In the genomic region with DNA sequence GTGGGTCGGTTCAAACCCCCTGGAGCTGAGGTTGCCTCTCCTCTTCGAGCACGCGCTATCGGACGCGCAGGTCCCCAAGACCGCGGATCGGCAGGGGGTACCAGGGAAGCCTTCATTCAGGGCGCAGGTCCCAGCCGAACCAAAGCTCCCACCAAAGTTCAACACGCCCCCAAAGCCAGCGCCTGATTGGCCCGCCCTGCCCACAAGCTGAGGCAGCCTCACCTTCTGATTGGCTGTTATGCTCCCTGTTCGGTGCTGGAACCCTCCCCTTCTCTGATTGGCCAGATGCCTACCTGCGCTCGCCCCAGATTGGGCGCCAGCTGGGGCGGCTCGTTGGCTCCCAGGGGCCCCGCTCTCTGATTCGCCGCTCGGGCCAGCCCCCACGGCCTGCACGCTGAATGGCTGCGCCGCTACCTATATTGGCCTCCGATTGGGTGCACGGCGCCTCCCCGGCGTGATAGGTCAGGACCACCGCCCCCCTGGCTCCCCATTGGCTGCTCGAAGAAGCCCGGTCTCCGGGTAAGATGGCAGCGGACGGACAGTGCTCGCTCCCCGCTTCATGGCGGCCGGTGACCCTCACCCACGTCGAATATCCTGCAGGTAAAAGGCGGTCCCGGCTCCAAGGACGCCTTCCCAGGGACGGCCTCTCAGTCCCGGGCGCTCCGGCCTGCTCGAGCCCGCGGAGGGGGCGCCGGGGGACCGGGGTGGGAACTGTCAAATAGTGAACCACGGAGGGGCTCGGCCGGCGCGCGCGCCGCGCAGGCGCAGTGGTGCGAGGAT, we compare ENCODE assay signal across 1 cellular context.
TF ChIP-seq lines count a peak whose summit lies in the region.

A gene with protein sequence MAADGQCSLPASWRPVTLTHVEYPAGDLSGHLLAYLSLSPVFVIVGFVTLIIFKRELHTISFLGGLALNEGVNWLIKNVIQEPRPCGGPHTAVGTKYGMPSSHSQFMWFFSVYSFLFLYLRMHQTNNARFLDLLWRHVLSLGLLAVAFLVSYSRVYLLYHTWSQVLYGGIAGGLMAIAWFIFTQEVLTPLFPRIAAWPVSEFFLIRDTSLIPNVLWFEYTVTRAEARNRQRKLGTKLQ (plus strand): TSS at position 504 of the 780 bp plus-strand sequence. CDS start 21 bp downstream, at position 525.

TF ChIP-seq in A549, 52 proteins besides CTCF, POLR2A, EP300 and RAD21 (continued from another document):
- TF ChIP-seq, protein P1, sequence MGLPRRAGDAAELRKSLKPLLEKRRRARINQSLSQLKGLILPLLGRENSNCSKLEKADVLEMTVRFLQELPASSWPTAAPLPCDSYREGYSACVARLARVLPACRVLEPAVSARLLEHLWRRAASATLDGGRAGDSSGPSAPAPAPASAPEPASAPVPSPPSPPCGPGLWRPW (IDR thresholded peaks at IDR 0.05): no peak
- TF ChIP-seq, protein P2, sequence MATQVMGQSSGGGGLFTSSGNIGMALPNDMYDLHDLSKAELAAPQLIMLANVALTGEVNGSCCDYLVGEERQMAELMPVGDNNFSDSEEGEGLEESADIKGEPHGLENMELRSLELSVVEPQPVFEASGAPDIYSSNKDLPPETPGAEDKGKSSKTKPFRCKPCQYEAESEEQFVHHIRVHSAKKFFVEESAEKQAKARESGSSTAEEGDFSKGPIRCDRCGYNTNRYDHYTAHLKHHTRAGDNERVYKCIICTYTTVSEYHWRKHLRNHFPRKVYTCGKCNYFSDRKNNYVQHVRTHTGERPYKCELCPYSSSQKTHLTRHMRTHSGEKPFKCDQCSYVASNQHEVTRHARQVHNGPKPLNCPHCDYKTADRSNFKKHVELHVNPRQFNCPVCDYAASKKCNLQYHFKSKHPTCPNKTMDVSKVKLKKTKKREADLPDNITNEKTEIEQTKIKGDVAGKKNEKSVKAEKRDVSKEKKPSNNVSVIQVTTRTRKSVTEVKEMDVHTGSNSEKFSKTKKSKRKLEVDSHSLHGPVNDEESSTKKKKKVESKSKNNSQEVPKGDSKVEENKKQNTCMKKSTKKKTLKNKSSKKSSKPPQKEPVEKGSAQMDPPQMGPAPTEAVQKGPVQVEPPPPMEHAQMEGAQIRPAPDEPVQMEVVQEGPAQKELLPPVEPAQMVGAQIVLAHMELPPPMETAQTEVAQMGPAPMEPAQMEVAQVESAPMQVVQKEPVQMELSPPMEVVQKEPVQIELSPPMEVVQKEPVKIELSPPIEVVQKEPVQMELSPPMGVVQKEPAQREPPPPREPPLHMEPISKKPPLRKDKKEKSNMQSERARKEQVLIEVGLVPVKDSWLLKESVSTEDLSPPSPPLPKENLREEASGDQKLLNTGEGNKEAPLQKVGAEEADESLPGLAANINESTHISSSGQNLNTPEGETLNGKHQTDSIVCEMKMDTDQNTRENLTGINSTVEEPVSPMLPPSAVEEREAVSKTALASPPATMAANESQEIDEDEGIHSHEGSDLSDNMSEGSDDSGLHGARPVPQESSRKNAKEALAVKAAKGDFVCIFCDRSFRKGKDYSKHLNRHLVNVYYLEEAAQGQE (IDR thresholded peaks at IDR 0.05): peak; percentile 72
- no peak for TF ChIP-seq CBX8 (IDR thresholded peaks at IDR 0.05)
- TF ChIP-seq, protein P3, sequence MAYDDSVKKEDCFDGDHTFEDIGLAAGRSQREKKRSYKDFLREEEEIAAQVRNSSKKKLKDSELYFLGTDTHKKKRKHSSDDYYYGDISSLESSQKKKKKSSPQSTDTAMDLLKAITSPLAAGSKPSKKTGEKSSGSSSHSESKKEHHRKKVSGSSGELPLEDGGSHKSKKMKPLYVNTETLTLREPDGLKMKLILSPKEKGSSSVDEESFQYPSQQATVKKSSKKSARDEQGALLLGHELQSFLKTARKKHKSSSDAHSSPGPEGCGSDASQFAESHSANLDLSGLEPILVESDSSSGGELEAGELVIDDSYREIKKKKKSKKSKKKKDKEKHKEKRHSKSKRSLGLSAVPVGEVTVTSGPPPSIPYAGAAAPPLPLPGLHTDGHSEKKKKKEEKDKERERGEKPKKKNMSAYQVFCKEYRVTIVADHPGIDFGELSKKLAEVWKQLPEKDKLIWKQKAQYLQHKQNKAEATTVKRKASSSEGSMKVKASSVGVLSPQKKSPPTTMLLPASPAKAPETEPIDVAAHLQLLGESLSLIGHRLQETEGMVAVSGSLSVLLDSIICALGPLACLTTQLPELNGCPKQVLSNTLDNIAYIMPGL (CRISPR knock-in tag; IDR thresholded peaks at IDR 0.05; ENCODE audit: borderline replicate concordance): no peak
- TF ChIP-seq, protein P4, sequence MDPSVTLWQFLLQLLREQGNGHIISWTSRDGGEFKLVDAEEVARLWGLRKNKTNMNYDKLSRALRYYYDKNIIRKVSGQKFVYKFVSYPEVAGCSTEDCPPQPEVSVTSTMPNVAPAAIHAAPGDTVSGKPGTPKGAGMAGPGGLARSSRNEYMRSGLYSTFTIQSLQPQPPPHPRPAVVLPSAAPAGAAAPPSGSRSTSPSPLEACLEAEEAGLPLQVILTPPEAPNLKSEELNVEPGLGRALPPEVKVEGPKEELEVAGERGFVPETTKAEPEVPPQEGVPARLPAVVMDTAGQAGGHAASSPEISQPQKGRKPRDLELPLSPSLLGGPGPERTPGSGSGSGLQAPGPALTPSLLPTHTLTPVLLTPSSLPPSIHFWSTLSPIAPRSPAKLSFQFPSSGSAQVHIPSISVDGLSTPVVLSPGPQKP (IDR thresholded peaks at IDR 0.05; ENCODE audit: low read depth, low read length): no peak
- TF ChIP-seq HDAC2 (IDR thresholded peaks at IDR 0.05): peak; percentile 66; the same call in 1 of the 2 replicates
- TF ChIP-seq, protein P5, sequence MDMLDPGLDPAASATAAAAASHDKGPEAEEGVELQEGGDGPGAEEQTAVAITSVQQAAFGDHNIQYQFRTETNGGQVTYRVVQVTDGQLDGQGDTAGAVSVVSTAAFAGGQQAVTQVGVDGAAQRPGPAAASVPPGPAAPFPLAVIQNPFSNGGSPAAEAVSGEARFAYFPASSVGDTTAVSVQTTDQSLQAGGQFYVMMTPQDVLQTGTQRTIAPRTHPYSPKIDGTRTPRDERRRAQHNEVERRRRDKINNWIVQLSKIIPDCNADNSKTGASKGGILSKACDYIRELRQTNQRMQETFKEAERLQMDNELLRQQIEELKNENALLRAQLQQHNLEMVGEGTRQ (IDR thresholded peaks at IDR 0.05): peak; percentile 65
- TF ChIP-seq RCOR1 (IDR thresholded peaks at IDR 0.05; ENCODE audit: low read depth, low read length): no peak
- peak; percentile 99 for TF ChIP-seq FOXS1 (CRISPR knock-in tag; IDR thresholded peaks at IDR 0.05)
- TF ChIP-seq MAFK (IDR thresholded peaks at IDR 0.05; ENCODE audit: partially characterized antibody): no peak
- TF ChIP-seq RARB (CRISPR knock-in tag; IDR thresholded peaks at IDR 0.05): no peak; the same call in 1 of the 2 replicates
- TF ChIP-seq CEBPB (IDR thresholded peaks at IDR 0.05): no peak
- no peak for TF ChIP-seq POLR2AphosphoS2 (conservative IDR thresholded peaks at IDR 0.05; ENCODE audit: low read length)
- TF ChIP-seq, protein P6, sequence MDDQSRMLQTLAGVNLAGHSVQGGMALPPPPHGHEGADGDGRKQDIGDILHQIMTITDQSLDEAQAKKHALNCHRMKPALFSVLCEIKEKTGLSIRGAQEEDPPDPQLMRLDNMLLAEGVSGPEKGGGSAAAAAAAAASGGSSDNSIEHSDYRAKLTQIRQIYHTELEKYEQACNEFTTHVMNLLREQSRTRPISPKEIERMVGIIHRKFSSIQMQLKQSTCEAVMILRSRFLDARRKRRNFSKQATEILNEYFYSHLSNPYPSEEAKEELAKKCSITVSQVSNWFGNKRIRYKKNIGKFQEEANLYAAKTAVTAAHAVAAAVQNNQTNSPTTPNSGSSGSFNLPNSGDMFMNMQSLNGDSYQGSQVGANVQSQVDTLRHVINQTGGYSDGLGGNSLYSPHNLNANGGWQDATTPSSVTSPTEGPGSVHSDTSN (IDR thresholded peaks at IDR 0.05): peak; percentile 97
- no peak for TF ChIP-seq NR3C1 (IDR thresholded peaks at IDR 0.05)
- TF ChIP-seq GATA3 (IDR thresholded peaks at IDR 0.05; ENCODE audit: borderline replicate concordance): no peak
- TF ChIP-seq SREBF2 (IDR thresholded peaks at IDR 0.05): no peak
- TF ChIP-seq ZFP36 (IDR thresholded peaks at IDR 0.05; ENCODE audit: borderline replicate concordance, partially characterized antibody): no peak
- peak; percentile 24 to 59; a peak in 2 of 5 replicates for TF ChIP-seq JUN (IDR thresholded peaks at IDR 0.05)
- TF ChIP-seq EHF (CRISPR knock-in tag; IDR thresholded peaks at IDR 0.05): peak; percentile 98
- TF ChIP-seq, protein P7, sequence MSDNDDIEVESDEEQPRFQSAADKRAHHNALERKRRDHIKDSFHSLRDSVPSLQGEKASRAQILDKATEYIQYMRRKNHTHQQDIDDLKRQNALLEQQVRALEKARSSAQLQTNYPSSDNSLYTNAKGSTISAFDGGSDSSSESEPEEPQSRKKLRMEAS (IDR thresholded peaks at IDR 0.05): peak; percentile 26
- peak; percentile 99 for TF ChIP-seq HOXB5 (CRISPR knock-in tag; IDR thresholded peaks at IDR 0.05)
- TF ChIP-seq HEYL (CRISPR knock-in tag; IDR thresholded peaks at IDR 0.05): peak; percentile 98; the same call in 1 of the 2 replicates
- no peak for TF ChIP-seq NFE2L2 (conservative IDR thresholded peaks at IDR 0.05; ENCODE audit: low read length)
- peak; percentile 92 for TF ChIP-seq NPAS2 (CRISPR knock-in tag; IDR thresholded peaks at IDR 0.05; ENCODE audit: borderline replicate concordance)
- no peak for TF ChIP-seq ESRRA (IDR thresholded peaks at IDR 0.05; ENCODE audit: borderline replicate concordance, low read length)
- no peak for TF ChIP-seq KDM1A (IDR thresholded peaks at IDR 0.05; ENCODE audit: low read depth)
- TF ChIP-seq ZNF302 (CRISPR knock-in tag; IDR thresholded peaks at IDR 0.05): peak; percentile 92; the same call in 1 of the 2 replicates
- TF ChIP-seq, protein P8, sequence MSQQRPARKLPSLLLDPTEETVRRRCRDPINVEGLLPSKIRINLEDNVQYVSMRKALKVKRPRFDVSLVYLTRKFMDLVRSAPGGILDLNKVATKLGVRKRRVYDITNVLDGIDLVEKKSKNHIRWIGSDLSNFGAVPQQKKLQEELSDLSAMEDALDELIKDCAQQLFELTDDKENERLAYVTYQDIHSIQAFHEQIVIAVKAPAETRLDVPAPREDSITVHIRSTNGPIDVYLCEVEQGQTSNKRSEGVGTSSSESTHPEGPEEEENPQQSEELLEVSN (IDR thresholded peaks at IDR 0.05; ENCODE audit: borderline replicate concordance, low read depth): 0 out of 2 replicates have a peak, but pooled peaks have one; percentile 38
- no peak; the same call in 1 of the 2 replicates for TF ChIP-seq MAZ (IDR thresholded peaks at IDR 0.05; ENCODE audit: borderline replicate concordance, low read depth, low read length)
